18 cellular contexts compared by ENCODE assay signal in genomic region chr19:37763488-37763887, GRCh38. TPM values are rescaled to one million over a fixed set of nuclear protein-coding genes. Genes with fewer than 3 reads are reported as not detected.
DNase-seq lines count a peak whose midpoint lies in the region; ATAC-seq and TF ChIP-seq lines count a peak whose summit lies in the region.
"Had no signal": no experiment of that assay in that cellular context is flagged by ENCODE, and none has a peak within 500 bp of the region (broad histone marks: within the 10 kb centered on the region; RNA-seq: fewer than 3 reads in every experiment).

No MANE protein-coding gene starts in this region.

- H3K9me3 ChIP-seq in adipocyte (ENCODE audit: control insufficient read depth, low read length), result peaks cover 3% of the 10 kb centered on the region
- H3K9me3 ChIP-seq: vagina had no signal

- peaks cover 31 to 49% of the 10 kb centered on the region in 2 donors for H3K36me3 Mint-ChIP-seq in activated T-cell treated with anti-CD3 and anti-CD28 coated beads, Interleukin-2, amount 50 U/mL, for 72 hours (ENCODE audit: insufficient read depth in 2 of 2)

- ATAC-seq in activated T-cell treated with anti-CD3 and anti-CD28 coated beads, Interleukin-2, amount 50 U/mL, for 72 hours (replicated peaks in 1 of 2), result peak; percentile 94 to 97
- ATAC-seq in foreskin keratinocyte, result peak; percentile 58
- no peak for ATAC-seq in GM21390 (IDR thresholded peaks at IDR 0.05; ENCODE audit: unreplicated experiment)
- ATAC-seq: heart right ventricle had no signal

- H3K27ac ChIP-seq in foreskin keratinocyte, result peak overlapping the region; percentile 90
- H3K27ac ChIP-seq: heart right ventricle, SJSA1, vagina had no signal

- no peak overlapping the region for H3K4me3 ChIP-seq in adipocyte (ENCODE audit: low read length)
- H3K4me3 ChIP-seq: heart right ventricle, SJSA1, vagina had no signal

- no peak overlapping the region for H3K9ac ChIP-seq in adipocyte (ENCODE audit: low read length)

- peak overlapping the region; percentile 92 for H3K27ac Mint-ChIP-seq in activated T-cell treated with anti-CD3 and anti-CD28 coated beads, Interleukin-2, amount 50 U/mL, for 72 hours
- H3K27ac Mint-ChIP-seq: activated T-helper 1 cell treated with anti-CD3 and anti-CD28 coated beads, Interleukin-12 subunit alpha, Interleukin-12 subunit beta, Interleukin-2, Interleukin-4 antibody, amounts not matched to agents 30 ng/mL and 10 ng/mL and 1 ng/mL, durations not matched to agents 14 hours and 24 hours and 36 hours; T-helper 1 cell treated with Interleukin-12 subunit alpha and Interleukin-12 subunit beta and Interleukin-4 antibody, amounts not matched to agents 30 μg/mL and 1 μg/mL, for 36 hours had no signal

- DNase-seq in activated T-cell treated with anti-CD3 and anti-CD28 coated beads, Interleukin-2, amount 50 U/mL, for 72 hours, result peak; percentile 21 to 38
- DNase-seq in activated T-cell treated with anti-CD3 and anti-CD28 coated beads, Interleukin-2, amount 50 U/mL, for 1 hour, result no peak
- peak; percentile 60 for DNase-seq in HCEC 1CT
- DNase-seq in adipocyte (ENCODE audit: low read depth), result peak; percentile 41
- DNase-seq in foreskin keratinocyte, result peak; percentile 66 to 86
- DNase-seq in NCI-H345 treated with DMSO at 0.1 percent for 48 hours (lab: John Stamatoyannopoulos, UW; ENCODE audit: unreplicated experiment), result no peak
- DNase-seq in DMS153 treated with DMSO at 0.1 percent for 48 hours (lab: John Stamatoyannopoulos, UW; ENCODE audit: unreplicated experiment), result no peak
- DNase-seq: amniotic stem cell; central memory CD4-positive, alpha-beta T cell; DMS53; heart right ventricle; NCI-H1417; NCI-H526 treated with DMSO at 0.1 percent for 48 hours had no signal

- H3K27me3 Mint-ChIP-seq in activated T-cell treated with anti-CD3 and anti-CD28 coated beads, Interleukin-2, amount 50 U/mL, for 72 hours (ENCODE audit: low read depth), result no peaks in the 10 kb centered on the region

- H3K36me3 ChIP-seq in adipocyte (ENCODE audit: control insufficient read depth, insufficient read depth, low read length, severe bottlenecking), result peaks cover 17% of the 10 kb centered on the region
- H3K36me3 ChIP-seq: SJSA1 had no signal

- no peak overlapping the region for H3K4me3 Mint-ChIP-seq in activated T-cell treated with anti-CD3 and anti-CD28 coated beads, Interleukin-2, amount 50 U/mL, for 72 hours
- H3K4me3 Mint-ChIP-seq: activated T-helper 1 cell treated with anti-CD3 and anti-CD28 coated beads, Interleukin-12 subunit alpha, Interleukin-12 subunit beta, Interleukin-2, Interleukin-4 antibody, amounts not matched to agents 30 ng/mL and 10 ng/mL and 1 ng/mL, durations not matched to agents 14 hours and 24 hours and 36 hours; T-helper 1 cell treated with Interleukin-12 subunit alpha and Interleukin-12 subunit beta and Interleukin-4 antibody, amounts not matched to agents 30 μg/mL and 1 μg/mL, for 36 hours had no signal

- peaks cover 9% of the 10 kb centered on the region for H3K4me1 Mint-ChIP-seq in activated T-cell treated with anti-CD3 and anti-CD28 coated beads, Interleukin-2, amount 50 U/mL, for 72 hours (ENCODE audit: low read depth)

- peaks cover 5% of the 10 kb centered on the region in 2 donors for H3K9me3 Mint-ChIP-seq in activated T-cell treated with anti-CD3 and anti-CD28 coated beads, Interleukin-2, amount 50 U/mL, for 72 hours

- no peak for TF ChIP-seq CTCF in foreskin keratinocyte (conservative IDR thresholded peaks at IDR 0.05)

- H3K4me1 ChIP-seq in adipocyte (ENCODE audit: control insufficient read depth, insufficient read depth, low read length) (no peaks in the 10 kb centered on the region), foreskin keratinocyte (peaks cover 14% of the 10 kb centered on the region)
- H3K4me1 ChIP-seq: heart right ventricle, SJSA1, vagina had no signal

- H3K27me3 ChIP-seq in adipocyte (replicated peaks; ENCODE audit: control insufficient read depth, insufficient read depth, low read length) (no peaks in the 10 kb centered on the region), foreskin keratinocyte (no peaks in the 10 kb centered on the region)
- H3K27me3 ChIP-seq: heart right ventricle, SJSA1, vagina had no signal

RNA-seq across cellular contexts. Expression of gene ZNF573, which starts 15.9 kb away (rescaled TPM):
- 10 to 100 TPM in 1 of 2 donors, 1 to 10 TPM in 1; 9.7 to 11.7 TPM for total RNA-seq in activated T-cell treated with anti-CD3 and anti-CD28 coated beads, Interleukin-2, amount 50 U/mL, for 72 hours
- 4.2 and 4.4 TPM in 2 replicates for total RNA-seq in foreskin keratinocyte
- polyA plus RNA-seq in foreskin keratinocyte, result 0.66 and 0.69 TPM in 2 replicates

RNA-seq across cellular contexts. Expression of gene ZNF607, which starts 43.9 kb away (rescaled TPM):
- total RNA-seq in activated T-cell treated with anti-CD3 and anti-CD28 coated beads, Interleukin-2, amount 50 U/mL, for 72 hours, result 10 to 100 TPM in 1 of 2 donors, 1 to 10 TPM in 1; 8.8 to 10.1 TPM
- total RNA-seq in foreskin keratinocyte, result 5.1 and 5.6 TPM in 2 replicates
- 1.8 and 2.0 TPM in 2 replicates for polyA plus RNA-seq in foreskin keratinocyte
- total RNA-seq: SJSA1 had no signal

Comparison
In these comparisons a context has a peak if more than half of its experiments do, and no peak if none do; other contexts are left out.
1. DNase-seq: peak in activated T-cell treated with anti-CD3 and anti-CD28 coated beads, Interleukin-2, amount 50 U/mL, for 72 hours (2 of 2), HCEC 1CT (single experiment), adipocyte (single experiment) and foreskin keratinocyte (2 of 2); none in activated T-cell treated with anti-CD3 and anti-CD28 coated beads, Interleukin-2, amount 50 U/mL, for 1 hour (single experiment), NCI-H345 treated with DMSO at 0.1 percent for 48 hours (single experiment) and DMS153 treated with DMSO at 0.1 percent for 48 hours (single experiment).